ENCODE assay signal across 25 cellular contexts in the genomic region with DNA sequence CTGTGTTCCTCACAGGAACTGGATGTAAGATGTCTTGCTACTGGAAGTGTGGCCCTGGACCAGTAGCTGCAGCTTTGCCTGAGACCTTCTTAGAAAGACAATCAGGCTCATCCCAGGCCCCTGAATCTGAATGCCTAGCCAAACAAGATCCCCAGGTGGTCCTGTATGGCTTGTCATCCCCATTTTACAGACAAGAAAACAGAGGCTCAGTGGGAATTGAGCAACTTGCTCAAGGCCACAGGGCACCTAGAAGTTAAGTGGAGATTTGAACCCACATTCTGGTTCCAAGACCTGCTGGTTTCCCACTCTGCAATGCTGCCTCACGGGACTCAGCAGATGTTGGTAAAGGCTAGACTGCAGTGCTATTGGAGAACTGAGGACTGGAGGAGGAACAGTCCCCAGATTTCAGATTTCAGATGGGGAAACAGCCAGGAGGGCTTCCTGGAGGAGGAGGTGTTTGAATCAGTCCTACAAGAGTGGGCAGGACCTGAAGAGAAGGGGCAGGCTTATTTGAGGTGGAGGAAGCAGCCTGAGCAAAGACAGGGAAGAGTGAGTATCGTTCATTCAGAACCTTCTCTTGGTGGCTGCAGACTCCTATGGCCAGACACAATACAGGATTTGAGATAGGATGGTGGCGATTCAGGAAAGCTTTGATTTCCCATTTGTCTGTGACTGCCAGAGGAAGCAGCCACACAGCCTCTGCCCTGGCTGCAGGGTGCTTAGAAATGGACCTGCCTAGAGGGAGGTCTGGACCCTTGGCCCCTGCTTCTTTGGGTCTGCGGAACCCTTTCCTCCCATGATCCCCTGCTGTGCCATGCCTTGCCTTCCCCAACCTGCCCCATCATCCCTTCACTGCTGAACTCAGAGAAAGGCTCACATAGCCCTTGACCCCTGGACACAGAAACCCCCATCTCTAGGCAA.
"Had no signal": no experiment of that assay in that cellular context is flagged by ENCODE, and none has a peak within 500 bp of the region (broad histone marks: within the 10 kb centered on the region; RNA-seq: fewer than 3 reads in every experiment).

No MANE protein-coding gene starts in this region.

- H3K9me3 ChIP-seq: gastroesophageal sphincter, lower lobe of right lung, prostate gland, right atrium auricular region, sigmoid colon, testis, tibial artery had no signal

- ATAC-seq: esophagus mucosa; foreskin keratinocyte; gastroesophageal sphincter; left ventricle myocardium superior; lower lobe of right lung; natural killer cell; stimulated activated effector memory CD8-positive, alpha-beta T cell treated with anti-CD3 and anti-CD28 coated beads, Interleukin-12 subunit alpha, Interleukin-12 subunit beta, amount 100 ng/mL, for 72 hours had no signal

- H3K27ac Mint-ChIP-seq: endodermal cell; immature natural killer cell; natural killer cell; stimulated activated effector memory CD8-positive, alpha-beta T cell treated with anti-CD3 and anti-CD28 coated beads, Interleukin-12 subunit alpha, Interleukin-12 subunit beta, amount 100 ng/mL, for 72 hours; type B pancreatic cell had no signal

- H3K27me3 ChIP-seq: right atrium auricular region, testis, tibial artery had no signal

- H3K4me1 ChIP-seq: foreskin keratinocyte, gastroesophageal sphincter, lower lobe of right lung, prostate gland, right atrium auricular region, sigmoid colon, testis had no signal

- H3K9me3 Mint-ChIP-seq: natural killer cell; stimulated activated effector memory CD8-positive, alpha-beta T cell treated with anti-CD3 and anti-CD28 coated beads, Interleukin-12 subunit alpha, Interleukin-12 subunit beta, amount 100 ng/mL, for 72 hours; type B pancreatic cell had no signal

- H3K4me3 ChIP-seq: dorsolateral prefrontal cortex, gastroesophageal sphincter, lower lobe of right lung, prostate gland, right atrium auricular region, sigmoid colon, testis, tibial artery had no signal

- H3K36me3 ChIP-seq: gastroesophageal sphincter, lower lobe of right lung, prostate gland, right atrium auricular region, sigmoid colon, tibial artery had no signal

- FAIRE-seq: colon, keratinocyte had no signal

- H3K4me3 Mint-ChIP-seq: endodermal cell; immature natural killer cell; natural killer cell; stimulated activated effector memory CD8-positive, alpha-beta T cell treated with anti-CD3 and anti-CD28 coated beads, Interleukin-12 subunit alpha, Interleukin-12 subunit beta, amount 100 ng/mL, for 72 hours; type B pancreatic cell had no signal

- H3K4me1 Mint-ChIP-seq: immature natural killer cell; natural killer cell; stimulated activated effector memory CD8-positive, alpha-beta T cell treated with anti-CD3 and anti-CD28 coated beads, Interleukin-12 subunit alpha, Interleukin-12 subunit beta, amount 100 ng/mL, for 72 hours had no signal

- DNase-seq: dorsolateral prefrontal cortex; effector CD4-positive, alpha-beta T cell; endodermal cell; foreskin keratinocyte; hypothalamus; immature natural killer cell; left ventricle myocardium superior; lower lobe of right lung; natural killer cell; sigmoid colon; stimulated activated CD4-positive, alpha-beta T cell treated with anti-CD3 and anti-CD28 coated beads, Interleukin-2, amount 100 ng/mL, for 24 hours; stimulated activated CD4-positive, alpha-beta T cell treated with anti-CD3 and anti-CD28 coated beads, Interleukin-4, amount 100 ng/mL, for 24 hours; stimulated activated naive CD4-positive, alpha-beta T cell treated with Interleukin-2 at 50 U/mL for 16 hours; substantia nigra; testis; tibial artery had no signal

- H3K27ac ChIP-seq: dorsolateral prefrontal cortex, epithelial cell of prostate, foreskin keratinocyte, gastroesophageal sphincter, lower lobe of right lung, prostate gland, right atrium auricular region, sigmoid colon, testis, tibial artery had no signal

- H3K36me3 Mint-ChIP-seq: immature natural killer cell; natural killer cell; stimulated activated effector memory CD8-positive, alpha-beta T cell treated with anti-CD3 and anti-CD28 coated beads, Interleukin-12 subunit alpha, Interleukin-12 subunit beta, amount 100 ng/mL, for 72 hours; type B pancreatic cell had no signal
